9 cellular contexts compared by ENCODE assay signal in the genomic region with DNA sequence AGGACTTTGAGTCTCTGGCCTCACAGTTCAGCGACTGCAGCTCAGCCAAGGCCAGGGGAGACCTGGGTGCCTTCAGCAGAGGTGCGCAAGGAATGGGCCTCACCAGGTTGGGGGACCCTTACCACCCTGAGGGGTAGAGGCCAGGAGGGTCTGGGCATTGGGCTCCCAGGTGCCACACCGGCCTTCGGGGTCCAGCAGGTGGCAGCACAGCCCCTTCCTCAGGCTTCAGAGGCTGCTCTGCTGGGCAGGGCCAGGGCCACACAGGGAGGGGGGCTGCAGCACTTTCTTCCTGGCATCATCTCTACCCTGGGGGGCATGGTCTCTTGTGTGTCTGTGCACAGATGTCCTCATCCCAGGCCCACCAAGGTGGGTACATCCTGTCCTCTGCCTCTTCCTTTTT. TPM values are rescaled to one million over a fixed set of nuclear protein-coding genes. Genes with fewer than 3 reads are reported as not detected.
DNase-seq lines count a peak whose midpoint lies in the region; ATAC-seq and TF ChIP-seq lines count a peak whose summit lies in the region.
"Had no signal": no experiment of that assay in that cellular context is flagged by ENCODE, and none has a peak within 500 bp of the region (broad histone marks: within the 10 kb centered on the region; RNA-seq: fewer than 3 reads in every experiment).

No MANE protein-coding gene starts in this region.

- no peak overlapping the region for H3K4me3 ChIP-seq in astrocyte of the spinal cord (ENCODE audit: low read depth, low read length)

- peak; percentile 19 to 26 for ATAC-seq in natural killer cell treated with Interleukin-12 subunit alpha and Interleukin-12 subunit beta and Interleukin-15 and Interleukin-18, amount 100 ng/mL, for 72 hours
- no peak for ATAC-seq in HG03442 (IDR thresholded peaks at IDR 0.05; ENCODE audit: unreplicated experiment)
- no peak for ATAC-seq in HG02798 (IDR thresholded peaks at IDR 0.05; ENCODE audit: poor library complexity, unreplicated experiment)
- no peak for ATAC-seq in HG02678 (IDR thresholded peaks at IDR 0.05; ENCODE audit: unreplicated experiment)
- ATAC-seq in Right ventricle myocardium inferior = no peak

- no peak overlapping the region for H3K27ac Mint-ChIP-seq in natural killer cell treated with Interleukin-12 subunit alpha and Interleukin-12 subunit beta and Interleukin-15 and Interleukin-18, amount 100 ng/mL, for 72 hours
- H3K27ac Mint-ChIP-seq: stimulated activated naive CD8-positive, alpha-beta T cell treated with anti-CD3 and anti-CD28 coated beads, Interleukin-15, Interleukin-2, amounts not matched to agents 100 ng/mL and 50 ng/mL, for 24 hours had no signal

- DNase-seq in G401 (ENCODE audit: low spot score) = peak; percentile 63
- peak; percentile 45 for DNase-seq in NCI-H69 (lab: John Stamatoyannopoulos, UW)
- DNase-seq in astrocyte of the spinal cord (ENCODE audit: low read depth, low spot score) = no peak
- DNase-seq in natural killer cell treated with Interleukin-12 subunit alpha and Interleukin-12 subunit beta and Interleukin-15 and Interleukin-18, amount 100 ng/mL, for 72 hours (ENCODE audit: low spot score) = no peak
- DNase-seq in Right ventricle myocardium inferior (ENCODE audit: missing footprints) = no peak

- H3K9me3 Mint-ChIP-seq in natural killer cell treated with Interleukin-12 subunit alpha and Interleukin-12 subunit beta and Interleukin-15 and Interleukin-18, amount 100 ng/mL, for 72 hours = no peaks in the 10 kb centered on the region
- H3K9me3 Mint-ChIP-seq: stimulated activated naive CD8-positive, alpha-beta T cell treated with anti-CD3 and anti-CD28 coated beads, Interleukin-15, Interleukin-2, amounts not matched to agents 100 ng/mL and 50 ng/mL, for 24 hours had no signal

- TF ChIP-seq CTCF in astrocyte of the spinal cord (IDR thresholded peaks at IDR 0.05; ENCODE audit: low read depth, low read length) = peak; percentile 45

- peaks cover 0 to 20% of the 10 kb centered on the region in 2 donors for H3K4me1 Mint-ChIP-seq in natural killer cell treated with Interleukin-12 subunit alpha and Interleukin-12 subunit beta and Interleukin-15 and Interleukin-18, amount 100 ng/mL, for 72 hours (ENCODE audit: low read depth in 2 of 2)

- in situ Hi-C loops in G401 (cut with HindIII; ENCODE audit: low sequenced_read_pairs) (no loop called here), astrocyte of the spinal cord (cut with HindIII; ENCODE audit: low sequenced_read_pairs) (no loop called here)

- intact Hi-C loops in Right ventricle myocardium inferior (cut with DNase I) = no loop called here

- H3K4me3 Mint-ChIP-seq in natural killer cell treated with Interleukin-12 subunit alpha and Interleukin-12 subunit beta and Interleukin-15 and Interleukin-18, amount 100 ng/mL, for 72 hours = no peak overlapping the region
- H3K4me3 Mint-ChIP-seq: stimulated activated naive CD8-positive, alpha-beta T cell treated with anti-CD3 and anti-CD28 coated beads, Interleukin-15, Interleukin-2, amounts not matched to agents 100 ng/mL and 50 ng/mL, for 24 hours had no signal

- H3K36me3 Mint-ChIP-seq in natural killer cell treated with Interleukin-12 subunit alpha and Interleukin-12 subunit beta and Interleukin-15 and Interleukin-18, amount 100 ng/mL, for 72 hours = no peaks in the 10 kb centered on the region

- H3K27me3 Mint-ChIP-seq in natural killer cell treated with Interleukin-12 subunit alpha and Interleukin-12 subunit beta and Interleukin-15 and Interleukin-18, amount 100 ng/mL, for 72 hours = no peaks in the 10 kb centered on the region
- H3K27me3 Mint-ChIP-seq: stimulated activated naive CD8-positive, alpha-beta T cell treated with anti-CD3 and anti-CD28 coated beads, Interleukin-15, Interleukin-2, amounts not matched to agents 100 ng/mL and 50 ng/mL, for 24 hours had no signal

RNA-seq across cellular contexts. Expression of a gene that starts 12.9 kb away (rescaled TPM):
- total RNA-seq in G401 (2014; rRNA removed; shearing (Covaris generic)) = 222 and 282 TPM in 2 replicates
- total RNA-seq in natural killer cell treated with Interleukin-12 subunit alpha and Interleukin-12 subunit beta and Interleukin-15 and Interleukin-18, amount 100 ng/mL, for 72 hours = 10 to 100 TPM; 95.1 to 96.4 TPM
- 89.2 TPM for total RNA-seq in Right ventricle myocardium inferior

RNA-seq across cellular contexts. Expression of a gene that starts 20.3 kb away (rescaled TPM):
- 338 and 361 TPM in 2 replicates for total RNA-seq in G401 (2014; rRNA removed; shearing (Covaris generic))
- total RNA-seq in natural killer cell treated with Interleukin-12 subunit alpha and Interleukin-12 subunit beta and Interleukin-15 and Interleukin-18, amount 100 ng/mL, for 72 hours = 100 to 1,000 TPM; 260 to 346 TPM
- total RNA-seq in Right ventricle myocardium inferior = 581 TPM

RNA-seq across cellular contexts. Expression of a gene that starts 29.2 kb away (rescaled TPM):
- 23.4 and 32.4 TPM in 2 replicates for total RNA-seq in G401 (2014; rRNA removed; shearing (Covaris generic))
- 10 to 100 TPM; 35.5 to 36.0 TPM for total RNA-seq in natural killer cell treated with Interleukin-12 subunit alpha and Interleukin-12 subunit beta and Interleukin-15 and Interleukin-18, amount 100 ng/mL, for 72 hours
- 10.4 TPM for total RNA-seq in Right ventricle myocardium inferior

Comparison
In these comparisons a context has a peak if more than half of its experiments do, and no peak if none do; other contexts are left out.
1. DNase-seq: peak in G401 (single experiment) and NCI-H69 (single experiment); none in astrocyte of the spinal cord (single experiment), natural killer cell treated with Interleukin-12 subunit alpha and Interleukin-12 subunit beta and Interleukin-15 and Interleukin-18, amount 100 ng/mL, for 72 hours (single experiment) and Right ventricle myocardium inferior (single experiment).
2. ATAC-seq: peak in natural killer cell treated with Interleukin-12 subunit alpha and Interleukin-12 subunit beta and Interleukin-15 and Interleukin-18, amount 100 ng/mL, for 72 hours (2 of 2); none in HG03442 (single experiment), HG02798 (single experiment), HG02678 (single experiment) and Right ventricle myocardium inferior (single experiment).